19 cellular contexts compared by ENCODE assay signal in the genomic region with DNA sequence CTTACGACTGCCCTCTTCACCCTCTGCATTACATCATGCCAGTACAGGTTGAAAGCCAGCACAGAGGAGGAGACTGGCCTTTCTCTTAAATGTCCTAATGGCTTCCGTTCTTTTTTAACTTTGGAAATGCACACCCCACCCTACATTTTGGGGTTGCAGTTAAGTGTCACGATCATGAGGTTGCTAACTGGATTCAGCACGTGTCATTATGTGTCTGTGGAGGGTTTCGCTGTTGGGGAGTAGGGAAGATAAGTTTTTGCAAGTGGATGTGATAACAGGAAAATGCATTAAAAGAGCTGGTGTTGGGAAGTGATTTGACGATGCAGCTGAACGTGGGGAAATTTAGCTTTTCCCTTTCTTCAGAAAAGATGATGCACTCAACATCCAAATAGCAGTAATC.
"Had no signal": no experiment of that assay in that cellular context is flagged by ENCODE, and none has a peak within 500 bp of the region (broad histone marks: within the 10 kb centered on the region; RNA-seq: fewer than 3 reads in every experiment).

No MANE protein-coding gene starts in this region.

- H3K4me3 ChIP-seq: MG63, SJSA1, SK-N-MC had no signal

- H3K4me3 Mint-ChIP-seq: IgD-negative memory B cell had no signal

- H3K27ac ChIP-seq: SJSA1, SK-N-MC had no signal

- H3K27me3 ChIP-seq: MG63, SJSA1 had no signal

- H3K9me3 Mint-ChIP-seq: IgD-negative memory B cell had no signal

- H3K9me3 ChIP-seq: MG63, SJSA1 had no signal

- H3K36me3 ChIP-seq: MG63 had no signal

- H3K27ac Mint-ChIP-seq: IgD-negative memory B cell had no signal

- DNase-seq: KBM-7, MG63, NCI-H1092 treated with DMSO at 0.1 percent for 48 hours, NCI-H1436, NCI-H187, NCI-H2029, NCI-H2081 treated with DMSO at 0.1 percent for 48 hours, NCI-H2171, NCI-H446, NCI-H510A, NCI-H524 treated with DMSO at 0.1 percent for 48 hours, NCI-H69, NCI-H774, Right ventricle myocardium superior, RPMI8226, SIG-M5 had no signal

- H3K27me3 Mint-ChIP-seq: IgD-negative memory B cell had no signal
